9 cellular contexts compared by ENCODE assay signal in the genomic region with DNA sequence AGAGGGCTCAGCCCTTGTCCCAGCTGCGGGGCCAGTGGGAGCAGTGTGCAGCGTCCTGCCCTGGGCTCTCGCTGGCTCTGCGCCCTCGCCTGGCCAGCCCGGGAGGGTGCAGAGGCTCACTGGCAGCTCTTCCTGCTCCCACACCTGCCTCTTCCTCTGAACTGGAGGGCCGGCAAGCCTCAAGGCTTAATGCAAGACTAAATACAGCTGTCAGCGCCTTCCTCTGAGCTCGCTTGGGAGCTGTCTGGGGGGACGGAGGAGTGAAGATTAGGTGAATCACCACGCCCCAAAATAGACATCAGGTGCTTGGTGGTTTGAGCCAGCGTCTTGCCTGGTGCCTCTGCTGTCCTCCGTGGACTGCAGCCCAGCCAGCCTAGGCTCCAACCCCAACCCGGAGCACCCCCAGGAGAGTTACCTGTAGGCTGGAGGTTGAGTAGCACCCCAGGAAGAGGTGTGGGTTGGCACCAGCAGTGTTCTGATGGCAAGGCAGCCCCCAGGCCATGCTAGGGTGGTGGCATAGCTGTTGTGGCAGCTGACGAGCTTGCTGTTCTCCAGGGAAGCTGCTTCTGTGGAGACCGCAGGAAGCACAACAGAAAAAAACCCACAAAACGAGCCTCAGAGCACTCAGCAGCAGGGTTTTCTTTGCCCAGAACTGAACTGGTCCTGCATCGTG. TPM values are rescaled to one million over a fixed set of nuclear protein-coding genes. Genes with fewer than 3 reads are reported as not detected.
A peak's percentile ranks its signal among the peaks of the same experiment; 100 is the strongest.
DNase-seq lines count a peak whose midpoint lies in the region; ATAC-seq and TF ChIP-seq lines count a peak whose summit lies in the region.
"Had no signal": no experiment of that assay in that cellular context is flagged by ENCODE, and none has a peak within 500 bp of the region (broad histone marks: within the 10 kb centered on the region; RNA-seq: fewer than 3 reads in every experiment).

No MANE protein-coding gene starts in this region.

- H2AFZ ChIP-seq in neural progenitor cell (replicated peaks), result peak overlapping the region; percentile 70

- H3K79me2 ChIP-seq in neural progenitor cell (ENCODE audit: low read depth), result no peaks in the 10 kb centered on the region

- H3K27me3 Mint-ChIP-seq in CD4-positive, alpha-beta memory T cell, result peaks cover 2% of the 10 kb centered on the region in 2 donors
- peaks cover 9% of the 10 kb centered on the region for H3K27me3 Mint-ChIP-seq in activated CD8-positive, alpha-beta memory T cell treated with anti-CD3 and anti-CD28 coated beads, Interleukin-2, amount 10 ng/mL, durations not matched to agents 7 days and 5 days
- H3K27me3 Mint-ChIP-seq in neural progenitor cell (ENCODE audit: insufficient read depth, low read depth), result peaks cover 4% of the 10 kb centered on the region

- no peaks in the 10 kb centered on the region for H3K9me3 ChIP-seq in CD4-positive, alpha-beta memory T cell (ENCODE audit: control insufficient read depth in 1 of 2, low read length in 2 of 2)
- H3K9me3 ChIP-seq in neural progenitor cell (ENCODE audit: low read depth) (no peaks in the 10 kb centered on the region), testis (no peaks in the 10 kb centered on the region)

- 47 to 51% methylated on average over 13 to 18 of the region's 18 CpGs for WGBS in testis, 2 donors

- ATAC-seq in GM19438 (IDR thresholded peaks at IDR 0.05; ENCODE audit: low read depth, unreplicated experiment) (peak; percentile 86), HG03457 (IDR thresholded peaks at IDR 0.05; ENCODE audit: unreplicated experiment) (peak; percentile 78)
- peak; percentile 98 for ATAC-seq in activated CD8-positive, alpha-beta memory T cell treated with anti-CD3 and anti-CD28 coated beads, Interleukin-2, amount 10 ng/mL, durations not matched to agents 7 days and 5 days

- TF ChIP-seq POLR2A in testis (IDR thresholded peaks at IDR 0.05), result no peak

- no peaks in the 10 kb centered on the region for H3F3A ChIP-seq in neural progenitor cell (ENCODE audit: low read depth)

- DNase-seq in CD4-positive, alpha-beta memory T cell, result peak; percentile 53 to 73 (median 71)
- DNase-seq in NCI-H82 (lab: John Stamatoyannopoulos, UW), result peak; percentile 93
- peak; percentile 70 for DNase-seq in activated CD8-positive, alpha-beta memory T cell treated with anti-CD3 and anti-CD28 coated beads, Interleukin-2, amount 10 ng/mL, durations not matched to agents 7 days and 5 days
- peak; percentile 7 for DNase-seq in epithelial cell of esophagus (ENCODE audit: low read depth)
- DNase-seq in neural progenitor cell (ENCODE audit: low spot score), result peak; percentile 81
- peak; percentile 60 for DNase-seq in testis

- no peak overlapping the region for H3K9ac ChIP-seq in neural progenitor cell

- no peak for TF ChIP-seq CTCF in epithelial cell of esophagus (IDR thresholded peaks at IDR 0.05; ENCODE audit: insufficient read depth, low read depth, low read length, missing control alignments)
- peak; percentile 76 for TF ChIP-seq CTCF in neural progenitor cell (IDR thresholded peaks at IDR 0.05)
- peak; percentile 10 to 53 (median 16) for TF ChIP-seq CTCF in testis (IDR thresholded peaks at IDR 0.05)

- no peak overlapping the region for H3K4me2 ChIP-seq in neural progenitor cell

- no peak overlapping the region for H3K27ac ChIP-seq in CD4-positive, alpha-beta memory T cell (ENCODE audit: low read depth, low read length)
- H3K27ac ChIP-seq in neural progenitor cell, result no peak overlapping the region
- H3K27ac ChIP-seq in testis, result no peak overlapping the region

- CTCF ChIA-PET in CD4-positive, alpha-beta memory T cell (lab: Charles Lee; ENCODE audit: partially characterized antibody), result interaction anchor here (0.7 to 4.9 kb wide), 61 partner anchors 9 to 825 kb away, joined by 3 to 49 read pairs (median 5); a partner anchor contains a TSS
- CTCF ChIA-PET in activated CD8-positive, alpha-beta memory T cell treated with anti-CD3 and anti-CD28 coated beads, Interleukin-2, amount 10 ng/mL, durations not matched to agents 7 days and 5 days (lab: Charles Lee), result interaction anchor here (0.6 to 4.0 kb wide), 35 partner anchors 9 to 825 kb away, joined by 3 to 66 read pairs (median 3); a partner anchor contains a TSS

- H3K4me1 Mint-ChIP-seq in CD4-positive, alpha-beta memory T cell, result peaks cover 4 to 9% (median 4%) of the 10 kb centered on the region in 4 donors
- peaks cover 4% of the 10 kb centered on the region for H3K4me1 Mint-ChIP-seq in activated CD8-positive, alpha-beta memory T cell treated with anti-CD3 and anti-CD28 coated beads, Interleukin-2, amount 10 ng/mL, durations not matched to agents 7 days and 5 days
- H3K4me1 Mint-ChIP-seq in neural progenitor cell, result peaks cover 7% of the 10 kb centered on the region

- H3K9me3 Mint-ChIP-seq in CD4-positive, alpha-beta memory T cell, result peaks cover 0 to 2% (median 0%) of the 10 kb centered on the region in 8 donors
- H3K9me3 Mint-ChIP-seq in activated CD8-positive, alpha-beta memory T cell treated with anti-CD3 and anti-CD28 coated beads, Interleukin-2, amount 10 ng/mL, durations not matched to agents 7 days and 5 days (ENCODE audit: low read depth), result no peaks in the 10 kb centered on the region
- H3K9me3 Mint-ChIP-seq in neural progenitor cell, result no peaks in the 10 kb centered on the region

- POLR2A ChIA-PET in CD4-positive, alpha-beta memory T cell (lab: Charles Lee; ENCODE audit: partially characterized antibody), result interaction anchor here (0.7 to 3.4 kb wide), 12 partner anchors 9 to 229 kb away, joined by 3 to 43 read pairs (median 4); a partner anchor contains a TSS

- H3K27ac Mint-ChIP-seq in CD4-positive, alpha-beta memory T cell, result peak overlapping the region in 2 of 7 donors; percentile 43 to 62
- H3K27ac Mint-ChIP-seq in activated CD8-positive, alpha-beta memory T cell treated with anti-CD3 and anti-CD28 coated beads, Interleukin-2, amount 10 ng/mL, durations not matched to agents 7 days and 5 days, result no peak overlapping the region
- no peak overlapping the region for H3K27ac Mint-ChIP-seq in neural progenitor cell

- no peaks in the 10 kb centered on the region for H3K36me3 ChIP-seq in CD4-positive, alpha-beta memory T cell (ENCODE audit: insufficient read depth, low read length)
- H3K36me3 ChIP-seq in neural progenitor cell (no peaks in the 10 kb centered on the region), testis (ENCODE audit: low read depth, missing control alignments) (no peaks in the 10 kb centered on the region)

- H3K4me3 Mint-ChIP-seq in CD4-positive, alpha-beta memory T cell, result peak overlapping the region in 6 of 8 donors; percentile 23 to 72 (median 54)
- no peak overlapping the region for H3K4me3 Mint-ChIP-seq in activated CD8-positive, alpha-beta memory T cell treated with anti-CD3 and anti-CD28 coated beads, Interleukin-2, amount 10 ng/mL, durations not matched to agents 7 days and 5 days
- no peak overlapping the region for H3K4me3 Mint-ChIP-seq in neural progenitor cell

- no peaks in the 10 kb centered on the region for H3K27me3 ChIP-seq in CD4-positive, alpha-beta memory T cell (ENCODE audit: insufficient read depth, low read length)
- H3K27me3 ChIP-seq in neural progenitor cell, result no peaks in the 10 kb centered on the region
- no peaks in the 10 kb centered on the region for H3K27me3 ChIP-seq in testis

- H3K4me3 ChIP-seq in CD4-positive, alpha-beta memory T cell (ENCODE audit: low read length in 2 of 2), result no peak overlapping the region
- H3K4me3 ChIP-seq in epithelial cell of esophagus (ENCODE audit: low read length), result no peak overlapping the region
- no peak overlapping the region for H3K4me3 ChIP-seq in neural progenitor cell
- H3K4me3 ChIP-seq in testis, result no peak overlapping the region

- peaks cover 12% of the 10 kb centered on the region for H3K4me1 ChIP-seq in CD4-positive, alpha-beta memory T cell (ENCODE audit: insufficient read depth, low read length)
- H3K4me1 ChIP-seq in neural progenitor cell (no peaks in the 10 kb centered on the region), testis (no peaks in the 10 kb centered on the region)

- no peaks in the 10 kb centered on the region for H4K20me1 ChIP-seq in neural progenitor cell (ENCODE audit: low read depth)

- intact Hi-C loops in CD4-positive, alpha-beta memory T cell (cut with micrococcal nuclease), result loop anchor here (1.0 to 2.0 kb wide), 7 partner anchors 46 to 825 kb away; a partner anchor contains a TSS
- intact Hi-C loops in testis (cut with DNase I; ENCODE audit: low total_unique reads), result no loop called here

- no peaks in the 10 kb centered on the region for H3K36me3 Mint-ChIP-seq in CD4-positive, alpha-beta memory T cell
- no peaks in the 10 kb centered on the region for H3K36me3 Mint-ChIP-seq in activated CD8-positive, alpha-beta memory T cell treated with anti-CD3 and anti-CD28 coated beads, Interleukin-2, amount 10 ng/mL, durations not matched to agents 7 days and 5 days
- no peaks in the 10 kb centered on the region for H3K36me3 Mint-ChIP-seq in neural progenitor cell

RNA-seq across cellular contexts. Expression of a gene that starts 36.9 kb away (rescaled TPM):
- total RNA-seq in CD4-positive, alpha-beta memory T cell, result 1 to 10 TPM in 1 of 2 experiments, under 1 TPM in 1; 0.58 to 1.1 TPM
- polyA plus RNA-seq in CD4-positive, alpha-beta memory T cell, result under 1 TPM in 1 of 2 donors, not detected in 1; 0.08 TPM
- under 1 TPM in 1 of 2 experiments, not detected in 1; 0.05 TPM for total RNA-seq in activated CD8-positive, alpha-beta memory T cell treated with anti-CD3 and anti-CD28 coated beads, Interleukin-2, amount 10 ng/mL, durations not matched to agents 7 days and 5 days
- total RNA-seq in neural progenitor cell (ENCODE audit: low replicate concordance), result 0.09 TPM in 1 of 2 replicates, not detected in the other
- total RNA-seq in testis, result 1 to 10 TPM; 1.7 to 7.8 TPM
- polyA plus RNA-seq in testis (ENCODE audit: insufficient read depth, low read depth, low replicate concordance), result 6.8 TPM
- total RNA-seq: NCI-H460 had no signal

Comparison
In these comparisons a context has a peak if more than half of its experiments do, and no peak if none do; other contexts are left out.
1. DNase-seq: peak in every context shown above with its lines; median percentile 93 in NCI-H82; 81 in neural progenitor cell; 71 in CD4-positive, alpha-beta memory T cell; 70 in activated CD8-positive, alpha-beta memory T cell treated with anti-CD3 and anti-CD28 coated beads, Interleukin-2, amount 10 ng/mL, durations not matched to agents 7 days and 5 days; 60 in testis; 7 in epithelial cell of esophagus.
2. H3K4me3 Mint-ChIP-seq: peak in CD4-positive, alpha-beta memory T cell (6 of 8); none in activated CD8-positive, alpha-beta memory T cell treated with anti-CD3 and anti-CD28 coated beads, Interleukin-2, amount 10 ng/mL, durations not matched to agents 7 days and 5 days (single experiment) and neural progenitor cell (single experiment).
3. Peak in every context shown above with its lines, with median percentiles within 50 percentile points of each other: ATAC-seq.